In genomic region chr11:78907636-78908035, GRCh38 we compare ENCODE assay signal across 25 cellular contexts.
DNase-seq lines count a peak whose midpoint lies in the region; ATAC-seq, FAIRE-seq and TF ChIP-seq lines count a peak whose summit lies in the region.
"Had no signal": no experiment of that assay in that cellular context is flagged by ENCODE, and none has a peak within 500 bp of the region (broad histone marks: within the 10 kb centered on the region; RNA-seq: fewer than 3 reads in every experiment).

No MANE protein-coding gene starts in this region.

- 23 to 24% methylated on average over 4 of the region's 4 CpGs for WGBS in pancreas, 2 donors

- no peak for TF ChIP-seq POLR2A in GM12892 (IDR thresholded peaks at IDR 0.05; ENCODE audit: low read depth, low read length)

- FAIRE-seq in islet of Langerhans (lab: Jason Lieb, UNC): peak; percentile 60
- no peak for FAIRE-seq in pancreas (lab: Jason Lieb, UNC)
- FAIRE-seq in GM12892 (lab: Jason Lieb, UNC): no peak
- FAIRE-seq: A204.1, endometrium had no signal

- H3K9me3 ChIP-seq in pancreas: no peaks in the 10 kb centered on the region
- H3K9me3 ChIP-seq: thoracic aorta had no signal

- TF ChIP-seq CTCF in pancreas (IDR thresholded peaks at IDR 0.05): no peak

- H3K27ac ChIP-seq in pancreas: peak overlapping the region in 1 of 4 donors; percentile 9
- H3K27ac ChIP-seq: thoracic aorta had no signal

- no peaks in the 10 kb centered on the region for H3K4me1 ChIP-seq in pancreas

- H3K36me3 ChIP-seq in pancreas: no peaks in the 10 kb centered on the region
- H3K36me3 ChIP-seq: thoracic aorta had no signal

- ATAC-seq in pancreas: peak in 3 of 4 donors; percentile 48 to 70 (median 66)
- ATAC-seq in GM19328 (IDR thresholded peaks at IDR 0.05; ENCODE audit: unreplicated experiment): no peak
- ATAC-seq: activated naive CD8-positive, alpha-beta T cell treated with anti-CD3 and anti-CD28 coated beads, Interleukin-2, amount 50 U/mL, for 24 hours; stimulated activated naive CD8-positive, alpha-beta T cell treated with anti-CD3 and anti-CD28 coated beads, Interleukin-15, Interleukin-2, amounts not matched to agents 100 U/mL and 50 U/mL, for 24 hours; WTC11 had no signal

- H3K27me3 ChIP-seq in pancreas: no peaks in the 10 kb centered on the region

- H3K4me3 ChIP-seq in pancreas: no peak overlapping the region
- H3K4me3 ChIP-seq: thoracic aorta had no signal

- peak; percentile 31 for DNase-seq in NCI-H510A treated with DMSO at 0.1 percent for 48 hours (lab: John Stamatoyannopoulos, UW)
- no peak for DNase-seq in NCI-H510A (lab: John Stamatoyannopoulos, UW)
- DNase-seq in NCI-H69 (lab: John Stamatoyannopoulos, UW): peak; percentile 44
- DNase-seq in pancreas: no peak
- DNase-seq in GM12892 (ENCODE audit: insufficient read length): no peak
- no peak for DNase-seq in SW 1271 (lab: John Stamatoyannopoulos, UW)
- DNase-seq: activated CD4-positive, alpha-beta T cell treated with anti-CD3 and anti-CD28 coated beads, Interleukin-2, amount 10 ng/mL, durations not matched to agents 7 days and 5 days; activated naive CD8-positive, alpha-beta T cell treated with anti-CD3 and anti-CD28 coated beads, Interleukin-2, amount 50 U/mL, for 24 hours; activated T-cell treated with anti-CD3 and anti-CD28 coated beads, Interleukin-2, amount 50 U/mL, for 24 hours; CD4-positive, alpha-beta memory T cell; dermis blood vessel endothelial cell; DMS79 treated with DMSO at 0.1 percent for 48 hours; GF-D8; HCEC 1CT; mesenchymal stem cell; NCI-H2029 treated with DMSO at 0.1 percent for 48 hours; NCI-H446; SHP77 treated with DMSO at 0.1 percent for 48 hours; stimulated activated naive CD8-positive, alpha-beta T cell treated with anti-CD3 and anti-CD28 coated beads, Interleukin-15, Interleukin-2, amounts not matched to agents 100 U/mL and 50 U/mL, for 24 hours had no signal

- intact Hi-C loops in pancreas (cut with DNase I): no loop called here

Comparison
In these comparisons a context has a peak if more than half of its experiments do, and no peak if none do; other contexts are left out.
1. DNase-seq: peak in NCI-H510A treated with DMSO at 0.1 percent for 48 hours (single experiment) and NCI-H69 (single experiment); none in NCI-H510A (single experiment), pancreas (0 of 6), GM12892 (single experiment) and SW 1271 (0 of 2).